Comparison of ENCODE assay signal across 19 cellular contexts in the genomic region with DNA sequence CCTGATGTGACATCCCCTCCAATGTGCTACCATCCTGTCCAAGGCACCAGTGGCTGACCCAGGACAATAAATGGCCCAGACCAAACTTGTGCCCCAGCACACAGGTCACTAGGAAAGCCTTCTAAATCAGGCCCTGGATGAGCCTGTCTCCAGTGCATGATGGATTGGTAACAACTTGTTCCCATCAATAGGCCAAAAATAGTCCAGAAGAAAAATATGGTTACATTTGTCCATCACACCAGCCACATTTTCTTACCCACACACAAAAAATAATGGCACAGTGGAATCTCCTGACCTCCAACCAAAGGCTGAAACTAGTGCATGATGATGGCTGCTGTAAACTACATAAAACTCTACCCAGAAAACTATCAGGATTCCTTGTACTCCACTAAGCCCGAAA.
"Had no signal": no experiment of that assay in that cellular context is flagged by ENCODE, and none has a peak within 500 bp of the region (broad histone marks: within the 10 kb centered on the region; RNA-seq: fewer than 3 reads in every experiment).

No MANE protein-coding gene starts in this region.

- H3K4me3 ChIP-seq: dorsolateral prefrontal cortex, left lung, lower lobe of right lung, psoas muscle, tibial artery had no signal

- H3K4me3 Mint-ChIP-seq: naive thymus-derived CD8-positive, alpha-beta T cell; stimulated activated effector memory CD8-positive, alpha-beta T cell treated with anti-CD3 and anti-CD28 coated beads, Interleukin-12 subunit alpha, Interleukin-12 subunit beta, amount 100 ng/mL, for 72 hours had no signal

- H3K27me3 ChIP-seq: dorsolateral prefrontal cortex, left lung, tibial artery had no signal

- H3K36me3 Mint-ChIP-seq: naive thymus-derived CD8-positive, alpha-beta T cell; stimulated activated effector memory CD8-positive, alpha-beta T cell treated with anti-CD3 and anti-CD28 coated beads, Interleukin-12 subunit alpha, Interleukin-12 subunit beta, amount 100 ng/mL, for 72 hours had no signal

- H3K36me3 ChIP-seq: left lung, lower lobe of right lung, neutrophil, tibial artery had no signal

- DNase-seq: central memory CD4-positive, alpha-beta T cell; cortex of kidney; dorsolateral prefrontal cortex; effector CD8-positive, alpha-beta T cell; glutamatergic neuron; islet precursor cell; left lung; lower lobe of right lung; mesenchymal stem cell; midbrain; naive thymus-derived CD8-positive, alpha-beta T cell; retina; stimulated activated CD4-positive, alpha-beta T cell treated with anti-CD3 and anti-CD28 coated beads, Interleukin-4, amount 100 ng/mL, for 1 hour; stimulated activated CD8-positive, alpha-beta memory T cell treated with anti-CD3 and anti-CD28 coated beads, Interleukin-4, amount 100 ng/mL, for 48 hours; stimulated activated naive CD8-positive, alpha-beta T cell treated with anti-CD3 and anti-CD28 coated beads, Interleukin-15, Interleukin-2, amounts not matched to agents 100 U/mL and 50 U/mL, for 24 hours; tibial artery had no signal

- H3K9me3 ChIP-seq: left lung, lower lobe of right lung, neutrophil, psoas muscle, tibial artery had no signal

- H3K9me3 Mint-ChIP-seq: naive thymus-derived CD8-positive, alpha-beta T cell; stimulated activated effector memory CD8-positive, alpha-beta T cell treated with anti-CD3 and anti-CD28 coated beads, Interleukin-12 subunit alpha, Interleukin-12 subunit beta, amount 100 ng/mL, for 72 hours had no signal

- H3K27ac Mint-ChIP-seq: naive thymus-derived CD8-positive, alpha-beta T cell; stimulated activated effector memory CD8-positive, alpha-beta T cell treated with anti-CD3 and anti-CD28 coated beads, Interleukin-12 subunit alpha, Interleukin-12 subunit beta, amount 100 ng/mL, for 72 hours had no signal

- H3K4me1 ChIP-seq: left lung, lower lobe of right lung had no signal

- H3K4me1 Mint-ChIP-seq: naive thymus-derived CD8-positive, alpha-beta T cell; stimulated activated effector memory CD8-positive, alpha-beta T cell treated with anti-CD3 and anti-CD28 coated beads, Interleukin-12 subunit alpha, Interleukin-12 subunit beta, amount 100 ng/mL, for 72 hours had no signal

- H3K27ac ChIP-seq: left lung, lower lobe of right lung, neutrophil had no signal
